25 cellular contexts compared by ENCODE assay signal in the genomic region with DNA sequence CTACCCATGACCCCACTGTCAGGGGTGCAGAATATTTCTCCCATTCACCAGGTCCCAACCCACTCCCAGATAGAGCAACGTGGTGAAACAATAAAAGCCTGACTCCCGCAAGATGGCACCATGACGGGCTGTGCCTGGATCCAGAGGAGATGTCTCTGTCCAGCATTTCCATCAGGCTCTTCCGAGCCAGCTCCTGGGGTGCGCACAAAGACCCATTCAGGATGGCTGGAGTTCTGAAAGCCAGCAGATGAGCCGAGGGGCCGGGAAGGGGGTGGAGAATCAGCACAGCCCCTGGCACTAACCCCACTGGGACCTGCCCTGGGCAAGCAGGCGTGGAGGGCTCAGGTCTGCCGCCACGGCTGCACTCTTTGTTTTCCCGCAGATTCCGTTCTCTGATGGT.
DNase-seq lines count a peak whose midpoint lies in the region; ATAC-seq, FAIRE-seq and TF ChIP-seq lines count a peak whose summit lies in the region.
"Had no signal": no experiment of that assay in that cellular context is flagged by ENCODE, and none has a peak within 500 bp of the region (broad histone marks: within the 10 kb centered on the region; RNA-seq: fewer than 3 reads in every experiment).

No MANE protein-coding gene starts in this region.

- no peak for TF ChIP-seq CTCF in upper lobe of right lung (IDR thresholded peaks at IDR 0.05)

- peaks cover 7 to 15% of the 10 kb centered on the region in 2 donors for H3K4me1 ChIP-seq in aorta (ENCODE audit: control insufficient read depth in 1 of 2, insufficient read depth in 2 of 2, low read length in 2 of 2)
- peaks cover 17% of the 10 kb centered on the region for H3K4me1 ChIP-seq in upper lobe of right lung

- WGBS in aorta, 2 donors = 37 to 56% methylated on average over 12 of the region's 12 CpGs

- intact Hi-C loops in aorta (cut with DNase I) = loop anchor here (5.0 to 10.0 kb wide), 3 partner anchors 122 to 279 kb away; no protein-coding TSS in a partner anchor
- intact Hi-C loops in upper lobe of right lung (cut with DNase I) = no loop called here

- FAIRE-seq in frontal cortex (lab: Jason Lieb, UNC) = no peak
- FAIRE-seq: GM12878 had no signal

- H3K4me3 ChIP-seq in aorta (ENCODE audit: low read length in 2 of 2) = no peak overlapping the region
- no peak overlapping the region for H3K4me3 ChIP-seq in upper lobe of right lung
- H3K4me3 ChIP-seq: GM12878 had no signal

- H3K27ac ChIP-seq in angular gyrus (ENCODE audit: low read depth, low read length) (peak overlapping the region; percentile 96), aorta (ENCODE audit: low read depth in 1 of 2, low read length in 2 of 2) (peak overlapping the region; percentile 31 to 58), upper lobe of right lung (no peak overlapping the region)
- H3K27ac ChIP-seq: RWPE1 had no signal

- H3K27me3 ChIP-seq in aorta (ENCODE audit: control insufficient read depth in 1 of 2, insufficient read depth in 2 of 2, low read length in 1 of 2) (no peaks in the 10 kb centered on the region), upper lobe of right lung (no peaks in the 10 kb centered on the region)

- ATAC-seq in aorta (ENCODE audit: low FRiP score) = no peak
- ATAC-seq in upper lobe of right lung = no peak
- ATAC-seq in GM18907 (IDR thresholded peaks at IDR 0.05; ENCODE audit: unreplicated experiment) = no peak
- no peak for ATAC-seq in HG03097 (IDR thresholded peaks at IDR 0.05; ENCODE audit: low FRiP score, unreplicated experiment)
- ATAC-seq: activated naive CD8-positive, alpha-beta T cell treated with anti-CD3 and anti-CD28 coated beads, Interleukin-2, amount 50 U/mL, for 24 hours; GM12878; left ventricle myocardium superior had no signal

- H3K9me3 ChIP-seq in aorta (ENCODE audit: control insufficient read depth, low read length) (no peaks in the 10 kb centered on the region), upper lobe of right lung (no peaks in the 10 kb centered on the region)

- peak; percentile 17 to 26 for DNase-seq in frontal cortex (ENCODE audit: low spot score in 2 of 2)
- DNase-seq in nucleus accumbens (lab: John Stamatoyannopoulos, UW) = peak in 53 of 56 donors; percentile 31 to 93 (median 78)
- no peak for DNase-seq in aorta
- DNase-seq in upper lobe of right lung = no peak
- DNase-seq: activated B cell treated with CpG ODN at 0.5 μM for 24 hours; activated CD4-positive, alpha-beta T cell treated with anti-CD3 and anti-CD28 coated beads, Interleukin-2, amount 50 U/mL, for 48 hours; activated CD8-positive, alpha-beta memory T cell treated with anti-CD3 and anti-CD28 coated beads, Interleukin-2, amount 50 U/mL, for 48 hours; activated effector memory CD4-positive, alpha-beta T cell treated with Interleukin-2 at 50 U/mL for 16 hours; activated naive CD8-positive, alpha-beta T cell treated with anti-CD3 and anti-CD28 coated beads, Interleukin-2, amount 50 U/mL, for 24 hours; CD8-positive, alpha-beta memory T cell; HCEC 1CT; immature natural killer cell; KBM-7; left ventricle myocardium superior; MM.1S; NCI-H1436; NCI-H524 treated with DMSO at 0.1 percent for 48 hours; retina; stimulated activated CD4-positive, alpha-beta T cell treated with anti-CD3 and anti-CD28 coated beads, Interleukin-4, amount 100 ng/mL, for 4 hours; T-helper 9 cell had no signal

- H3K36me3 ChIP-seq in aorta (ENCODE audit: control insufficient read depth in 1 of 2, insufficient read depth in 2 of 2, low read length in 1 of 2) = no peaks in the 10 kb centered on the region
- no peaks in the 10 kb centered on the region for H3K36me3 ChIP-seq in upper lobe of right lung

Comparison
In these comparisons a context has a peak if more than half of its experiments do, and no peak if none do; other contexts are left out.
1. DNase-seq: peak in frontal cortex (2 of 2) and nucleus accumbens (53 of 56); none in aorta (0 of 2) and upper lobe of right lung (single experiment).